ENCODE assay signal across 1 cellular context in genomic region chr17:82716383-82717181, GRCh38.
TF ChIP-seq lines count a peak whose summit lies in the region.

A gene with protein sequence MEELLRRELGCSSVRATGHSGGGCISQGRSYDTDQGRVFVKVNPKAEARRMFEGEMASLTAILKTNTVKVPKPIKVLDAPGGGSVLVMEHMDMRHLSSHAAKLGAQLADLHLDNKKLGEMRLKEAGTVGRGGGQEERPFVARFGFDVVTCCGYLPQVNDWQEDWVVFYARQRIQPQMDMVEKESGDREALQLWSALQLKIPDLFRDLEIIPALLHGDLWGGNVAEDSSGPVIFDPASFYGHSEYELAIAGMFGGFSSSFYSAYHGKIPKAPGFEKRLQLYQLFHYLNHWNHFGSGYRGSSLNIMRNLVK (plus strand): TSS chr17:82716706. CDS start chr17:82716756, 50 bp downstream.

TF ChIP-seq in K562, 482 proteins besides CTCF, POLR2A, EP300 and RAD21 (continued from another document and continues in another):
- no peak for TF ChIP-seq RREB1 (CRISPR knock-in tag; IDR thresholded peaks at IDR 0.05)
- TF ChIP-seq CXXC5 (CRISPR knock-in tag; IDR thresholded peaks at IDR 0.05): peak; percentile 35; the same call in 1 of the 2 replicates
- no peak for TF ChIP-seq MTF1 (CRISPR knock-in tag; IDR thresholded peaks at IDR 0.05; ENCODE audit: borderline replicate concordance)
- TF ChIP-seq KAT7 (CRISPR knock-in tag; IDR thresholded peaks at IDR 0.05; ENCODE audit: borderline replicate concordance): peak; percentile 38; the same call in 1 of the 2 replicates
- no peak for TF ChIP-seq ZNF408 (CRISPR knock-in tag; IDR thresholded peaks at IDR 0.05; ENCODE audit: low read depth)
- no peak for TF ChIP-seq PCBP2 (IDR thresholded peaks at IDR 0.05; ENCODE audit: low read depth, low read length, poor library complexity, severe bottlenecking)
- TF ChIP-seq, protein P1, sequence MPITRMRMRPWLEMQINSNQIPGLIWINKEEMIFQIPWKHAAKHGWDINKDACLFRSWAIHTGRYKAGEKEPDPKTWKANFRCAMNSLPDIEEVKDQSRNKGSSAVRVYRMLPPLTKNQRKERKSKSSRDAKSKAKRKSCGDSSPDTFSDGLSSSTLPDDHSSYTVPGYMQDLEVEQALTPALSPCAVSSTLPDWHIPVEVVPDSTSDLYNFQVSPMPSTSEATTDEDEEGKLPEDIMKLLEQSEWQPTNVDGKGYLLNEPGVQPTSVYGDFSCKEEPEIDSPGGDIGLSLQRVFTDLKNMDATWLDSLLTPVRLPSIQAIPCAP (CRISPR knock-in tag; IDR thresholded peaks at IDR 0.05; ENCODE audit: borderline replicate concordance): no peak
- no peak for TF ChIP-seq TAF15 (IDR thresholded peaks at IDR 0.05; ENCODE audit: low read depth, low read length)
- TF ChIP-seq EGR1 (conservative IDR thresholded peaks at IDR 0.05): peak; percentile 46
- no peak for TF ChIP-seq FOXA1 (IDR thresholded peaks at IDR 0.05; ENCODE audit: borderline replicate concordance)
- TF ChIP-seq, protein P2, sequence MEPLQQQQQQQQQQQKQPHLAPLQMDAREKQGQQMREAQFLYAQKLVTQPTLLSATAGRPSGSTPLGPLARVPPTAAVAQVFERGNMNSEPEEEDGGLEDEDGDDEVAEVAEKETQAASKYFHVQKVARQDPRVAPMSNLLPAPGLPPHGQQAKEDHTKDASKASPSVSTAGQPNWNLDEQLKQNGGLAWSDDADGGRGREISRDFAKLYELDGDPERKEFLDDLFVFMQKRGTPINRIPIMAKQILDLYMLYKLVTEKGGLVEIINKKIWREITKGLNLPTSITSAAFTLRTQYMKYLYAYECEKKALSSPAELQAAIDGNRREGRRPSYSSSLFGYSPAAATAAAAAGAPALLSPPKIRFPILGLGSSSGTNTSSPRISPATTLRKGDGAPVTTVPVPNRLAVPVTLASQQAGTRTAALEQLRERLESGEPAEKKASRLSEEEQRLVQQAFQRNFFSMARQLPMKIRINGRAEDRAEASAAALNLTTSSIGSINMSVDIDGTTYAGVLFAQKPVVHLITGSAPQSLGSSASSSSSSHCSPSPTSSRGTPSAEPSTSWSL (CRISPR knock-in tag; IDR thresholded peaks at IDR 0.05; ENCODE audit: borderline replicate concordance): no peak
- TF ChIP-seq MNT (conservative IDR thresholded peaks at IDR 0.05): peak; percentile 37 to 69; a peak in 1 of 4 replicates
- TF ChIP-seq ZBTB26 (CRISPR knock-in tag; IDR thresholded peaks at IDR 0.05): no peak
- no peak for TF ChIP-seq ZNF436 (CRISPR knock-in tag; IDR thresholded peaks at IDR 0.05)
- TF ChIP-seq ZNF384 (IDR thresholded peaks at IDR 0.05; ENCODE audit: low read depth, low read length): no peak
- TF ChIP-seq, protein P3, sequence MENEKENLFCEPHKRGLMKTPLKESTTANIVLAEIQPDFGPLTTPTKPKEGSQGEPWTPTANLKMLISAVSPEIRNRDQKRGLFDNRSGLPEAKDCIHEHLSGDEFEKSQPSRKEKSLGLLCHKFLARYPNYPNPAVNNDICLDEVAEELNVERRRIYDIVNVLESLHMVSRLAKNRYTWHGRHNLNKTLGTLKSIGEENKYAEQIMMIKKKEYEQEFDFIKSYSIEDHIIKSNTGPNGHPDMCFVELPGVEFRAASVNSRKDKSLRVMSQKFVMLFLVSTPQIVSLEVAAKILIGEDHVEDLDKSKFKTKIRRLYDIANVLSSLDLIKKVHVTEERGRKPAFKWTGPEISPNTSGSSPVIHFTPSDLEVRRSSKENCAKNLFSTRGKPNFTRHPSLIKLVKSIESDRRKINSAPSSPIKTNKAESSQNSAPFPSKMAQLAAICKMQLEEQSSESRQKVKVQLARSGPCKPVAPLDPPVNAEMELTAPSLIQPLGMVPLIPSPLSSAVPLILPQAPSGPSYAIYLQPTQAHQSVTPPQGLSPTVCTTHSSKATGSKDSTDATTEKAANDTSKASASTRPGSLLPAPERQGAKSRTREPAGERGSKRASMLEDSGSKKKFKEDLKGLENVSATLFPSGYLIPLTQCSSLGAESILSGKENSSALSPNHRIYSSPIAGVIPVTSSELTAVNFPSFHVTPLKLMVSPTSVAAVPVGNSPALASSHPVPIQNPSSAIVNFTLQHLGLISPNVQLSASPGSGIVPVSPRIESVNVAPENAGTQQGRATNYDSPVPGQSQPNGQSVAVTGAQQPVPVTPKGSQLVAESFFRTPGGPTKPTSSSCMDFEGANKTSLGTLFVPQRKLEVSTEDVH (IDR thresholded peaks at IDR 0.05; ENCODE audit: low read depth, partially characterized antibody): no peak
- TF ChIP-seq RBFOX2 (IDR thresholded peaks at IDR 0.05; ENCODE audit: low read depth, low read length): peak; percentile 84
- TF ChIP-seq ZBTB1 (CRISPR knock-in tag; IDR thresholded peaks at IDR 0.05; ENCODE audit: borderline replicate concordance, low read depth): 0 out of 2 replicates have a peak, but pooled peaks have one; percentile 33
- TF ChIP-seq ZNF551 (CRISPR knock-in tag; IDR thresholded peaks at IDR 0.05): no peak
- no peak for TF ChIP-seq SMARCC2 (IDR thresholded peaks at IDR 0.05; ENCODE audit: low read depth)
- TF ChIP-seq NCOA6 (IDR thresholded peaks at IDR 0.05): no peak
- no peak for TF ChIP-seq ARID3A (IDR thresholded peaks at IDR 0.05; ENCODE audit: borderline replicate concordance, low read depth, low read length)
- TF ChIP-seq, protein P4, sequence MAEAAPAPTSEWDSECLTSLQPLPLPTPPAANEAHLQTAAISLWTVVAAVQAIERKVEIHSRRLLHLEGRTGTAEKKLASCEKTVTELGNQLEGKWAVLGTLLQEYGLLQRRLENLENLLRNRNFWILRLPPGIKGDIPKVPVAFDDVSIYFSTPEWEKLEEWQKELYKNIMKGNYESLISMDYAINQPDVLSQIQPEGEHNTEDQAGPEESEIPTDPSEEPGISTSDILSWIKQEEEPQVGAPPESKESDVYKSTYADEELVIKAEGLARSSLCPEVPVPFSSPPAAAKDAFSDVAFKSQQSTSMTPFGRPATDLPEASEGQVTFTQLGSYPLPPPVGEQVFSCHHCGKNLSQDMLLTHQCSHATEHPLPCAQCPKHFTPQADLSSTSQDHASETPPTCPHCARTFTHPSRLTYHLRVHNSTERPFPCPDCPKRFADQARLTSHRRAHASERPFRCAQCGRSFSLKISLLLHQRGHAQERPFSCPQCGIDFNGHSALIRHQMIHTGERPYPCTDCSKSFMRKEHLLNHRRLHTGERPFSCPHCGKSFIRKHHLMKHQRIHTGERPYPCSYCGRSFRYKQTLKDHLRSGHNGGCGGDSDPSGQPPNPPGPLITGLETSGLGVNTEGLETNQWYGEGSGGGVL (CRISPR knock-in tag; IDR thresholded peaks at IDR 0.05): no peak
- no peak for TF ChIP-seq DMBX1 (CRISPR knock-in tag; IDR thresholded peaks at IDR 0.05; ENCODE audit: borderline replicate concordance)
- no peak for TF ChIP-seq MAFK (IDR thresholded peaks at IDR 0.05; ENCODE audit: low read length)
- TF ChIP-seq SIN3B (IDR thresholded peaks at IDR 0.05; ENCODE audit: low read depth): peak; percentile 84
- no peak for TF ChIP-seq ZFP36 (IDR thresholded peaks at IDR 0.05; ENCODE audit: low read depth, low read length, partially characterized antibody)
- no peak for TF ChIP-seq ARID2 (IDR thresholded peaks at IDR 0.05)
- TF ChIP-seq, protein P5, sequence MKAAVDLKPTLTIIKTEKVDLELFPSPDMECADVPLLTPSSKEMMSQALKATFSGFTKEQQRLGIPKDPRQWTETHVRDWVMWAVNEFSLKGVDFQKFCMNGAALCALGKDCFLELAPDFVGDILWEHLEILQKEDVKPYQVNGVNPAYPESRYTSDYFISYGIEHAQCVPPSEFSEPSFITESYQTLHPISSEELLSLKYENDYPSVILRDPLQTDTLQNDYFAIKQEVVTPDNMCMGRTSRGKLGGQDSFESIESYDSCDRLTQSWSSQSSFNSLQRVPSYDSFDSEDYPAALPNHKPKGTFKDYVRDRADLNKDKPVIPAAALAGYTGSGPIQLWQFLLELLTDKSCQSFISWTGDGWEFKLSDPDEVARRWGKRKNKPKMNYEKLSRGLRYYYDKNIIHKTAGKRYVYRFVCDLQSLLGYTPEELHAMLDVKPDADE (conservative IDR thresholded peaks at IDR 0.05; ENCODE audit: control insufficient read depth, low read depth, low read length): 0 out of 2 replicates have a peak, but pooled peaks have one; percentile 32
- TF ChIP-seq GMEB1 (CRISPR knock-in tag; IDR thresholded peaks at IDR 0.05): no peak
